In the genomic region with DNA sequence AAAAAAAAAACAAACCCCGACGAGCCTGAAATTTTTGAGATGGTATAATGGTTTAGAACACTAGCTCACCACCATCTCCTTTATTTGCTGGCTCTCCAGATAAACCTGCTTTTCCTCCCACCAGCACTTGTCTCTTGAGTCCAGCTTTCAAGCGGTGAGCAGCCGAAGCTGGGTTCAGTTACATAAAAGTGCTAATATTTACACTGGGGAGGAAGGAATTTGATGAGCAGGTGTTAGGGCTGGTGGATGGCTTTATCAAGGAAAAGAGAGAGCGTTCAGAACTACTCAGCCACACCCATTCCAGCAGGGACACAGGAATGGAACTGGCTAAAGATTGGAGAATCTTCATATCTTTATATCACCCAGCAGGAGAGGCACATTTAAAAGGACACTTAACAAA, we compare ENCODE assay signal across 14 cellular contexts. TPM values are rescaled to one million over a fixed set of nuclear protein-coding genes. Genes with fewer than 3 reads are reported as not detected.
DNase-seq lines count a peak whose midpoint lies in the region; ATAC-seq and TF ChIP-seq lines count a peak whose summit lies in the region.
"Had no signal": no experiment of that assay in that cellular context is flagged by ENCODE, and none has a peak within 500 bp of the region (broad histone marks: within the 10 kb centered on the region; RNA-seq: fewer than 3 reads in every experiment).

No MANE protein-coding gene starts in this region.

- H3K36me3 Mint-ChIP-seq in mesothelial cell of epicardium = no peaks in the 10 kb centered on the region

- DNase-seq in LNCaP clone FGC (ENCODE audit: low read depth) (peak; percentile 97), NCI-H510A treated with DMSO at 0.1 percent for 48 hours (lab: John Stamatoyannopoulos, UW) (peak; percentile 92), left colon (peak in 1 of 2 donors; percentile 72), mesothelial cell of epicardium (ENCODE audit: low spot score in 2 of 2, unreplicated experiment in 2 of 2) (no peak), ovary (no peak), cerebellar nuclear complex (lab: John Stamatoyannopoulos, UW) (no peak)
- DNase-seq: DND-41; posterior cingulate gyrus; RPMI8226; stimulated activated CD8-positive, alpha-beta memory T cell treated with anti-CD3 and anti-CD28 coated beads, Interleukin-4, amount 100 ng/mL, for 48 hours had no signal

- no peaks in the 10 kb centered on the region for H3K4me1 ChIP-seq in ovary (ENCODE audit: insufficient read depth)

- no peak for TF ChIP-seq POLR2A in ovary (IDR thresholded peaks at IDR 0.05)

- WGBS in ovary, 3 donors = 40 to 61% (median 51%) methylated on average over 5 of the region's 5 CpGs

- H3K4me3 ChIP-seq in LNCaP clone FGC (ENCODE audit: low read depth, low read length) (no peak overlapping the region), ovary (no peak overlapping the region)
- H3K4me3 ChIP-seq: upper lobe of left lung had no signal

- H3K36me3 ChIP-seq in ovary = no peaks in the 10 kb centered on the region
- H3K36me3 ChIP-seq: upper lobe of left lung had no signal

- H3K27ac Mint-ChIP-seq in mesothelial cell of epicardium = no peak overlapping the region
- H3K27ac Mint-ChIP-seq: activated T-helper 2 cell treated with anti-CD3 and anti-CD28 coated beads, Interferon-gamma antibody, Interleukin-2, Interleukin-4, amounts not matched to agents 10 μg/mL and 5 μg/mL and 100 μg/mL, durations not matched to agents 14 hours and 24 hours and 36 hours had no signal

- H3K27me3 ChIP-seq in ovary = no peaks in the 10 kb centered on the region
- H3K27me3 ChIP-seq: upper lobe of left lung had no signal

- intact Hi-C loops in left colon (cut with DNase I, micrococcal nuclease) (no loop called here), ovary (cut with DNase I) (no loop called here)

- no peak for TF ChIP-seq CTCF in 22Rv1 (IDR thresholded peaks at IDR 0.05)
- no peak for TF ChIP-seq CTCF in LNCaP clone FGC (IDR thresholded peaks at IDR 0.05; ENCODE audit: control insufficient read depth, extremely low read depth, insufficient read depth)
- TF ChIP-seq CTCF in mesothelial cell of epicardium (IDR thresholded peaks at IDR 0.05; ENCODE audit: unreplicated experiment) = no peak
- TF ChIP-seq CTCF in ovary (IDR thresholded peaks at IDR 0.05) = no peak

- ATAC-seq in left colon (peak; percentile 90), GM21423 (IDR thresholded peaks at IDR 0.05; ENCODE audit: unreplicated experiment) (no peak)

- TF ChIP-seq EP300 in ovary (IDR thresholded peaks at IDR 0.05) = no peak

- H3K27ac ChIP-seq in 22Rv1 = peak overlapping the region; percentile 41
- H3K27ac ChIP-seq in ovary = no peak overlapping the region
- H3K27ac ChIP-seq: upper lobe of left lung had no signal

- no peak overlapping the region for H3K4me3 Mint-ChIP-seq in mesothelial cell of epicardium

- H3K9me3 Mint-ChIP-seq in mesothelial cell of epicardium = peaks cover 11% of the 10 kb centered on the region
- H3K9me3 Mint-ChIP-seq: activated T-helper 2 cell treated with anti-CD3 and anti-CD28 coated beads, Interferon-gamma antibody, Interleukin-2, Interleukin-4, amounts not matched to agents 10 μg/mL and 5 μg/mL and 100 μg/mL, durations not matched to agents 14 hours and 24 hours and 36 hours had no signal

- no peaks in the 10 kb centered on the region for H3K9me3 ChIP-seq in ovary
- H3K9me3 ChIP-seq: upper lobe of left lung had no signal

- H3K4me1 Mint-ChIP-seq in mesothelial cell of epicardium = peaks cover 29% of the 10 kb centered on the region

- H3K27me3 Mint-ChIP-seq in mesothelial cell of epicardium (ENCODE audit: low read depth) = no peaks in the 10 kb centered on the region

RNA-seq across cellular contexts. Expression of a gene that starts 6.6 kb away (rescaled TPM):
- total RNA-seq in left colon (under 1 TPM; 0.08 to 0.09 TPM), mesothelial cell of epicardium (0.07 TPM in 1 of 3 replicates, not detected in the others), ovary (1 to 10 TPM in 1 of 7 donors, not detected in 6; 1.5 TPM)
- polyA plus RNA-seq in ovary = under 1 TPM in 1 of 2 donors, not detected in 1; 0.02 TPM
- total RNA-seq: activated T-helper 2 cell treated with anti-CD3 and anti-CD28 coated beads, Interferon-gamma antibody, Interleukin-2, Interleukin-4, amounts not matched to agents 10 μg/mL and 5 μg/mL and 100 μg/mL, durations not matched to agents 14 hours and 24 hours and 36 hours; upper lobe of left lung had no signal

RNA-seq across cellular contexts. Expression of a gene that starts 18.8 kb away (rescaled TPM):
- total RNA-seq in left colon = not detected
- total RNA-seq in mesothelial cell of epicardium = 0.42 TPM in 1 of 3 replicates, not detected in the others
- 1 to 10 TPM in 1 of 7 donors, not detected in 6; 1.7 TPM for total RNA-seq in ovary
- not detected for polyA plus RNA-seq in ovary
- total RNA-seq: activated T-helper 2 cell treated with anti-CD3 and anti-CD28 coated beads, Interferon-gamma antibody, Interleukin-2, Interleukin-4, amounts not matched to agents 10 μg/mL and 5 μg/mL and 100 μg/mL, durations not matched to agents 14 hours and 24 hours and 36 hours; upper lobe of left lung had no signal

Comparison
In these comparisons a context has a peak if more than half of its experiments do, and no peak if none do; other contexts are left out.
1. DNase-seq: peak in LNCaP clone FGC (single experiment) and NCI-H510A treated with DMSO at 0.1 percent for 48 hours (single experiment); none in mesothelial cell of epicardium (0 of 2), ovary (0 of 5) and cerebellar nuclear complex (0 of 2).